In genomic region chr5:79560774-79561524, GRCh38 we compare ENCODE assay signal across 8 cellular contexts. TPM values are rescaled to one million over a fixed set of nuclear protein-coding genes. Genes with fewer than 3 reads are reported as not detected.
A peak's percentile ranks its signal among the peaks of the same experiment; 100 is the strongest.
DNase-seq lines count a peak whose midpoint lies in the region; ATAC-seq lines count a peak whose summit lies in the region.

No MANE protein-coding gene starts in this region.

- H3K9me3 ChIP-seq in mesodermal cell (ENCODE audit: control insufficient read depth, low read length), result no peaks in the 10 kb centered on the region

- peak overlapping the region; percentile 69 for H3K27ac ChIP-seq in mesodermal cell (ENCODE audit: low read depth, low read length, severe bottlenecking)

- DNase-seq in SIG-M5 treated with dmso at 0.1 percent for 504 hours (lab: John Stamatoyannopoulos, UW; ENCODE audit: unreplicated experiment), result peak; percentile 81
- no peak for DNase-seq in GDM1 (lab: John Stamatoyannopoulos, UW)
- DNase-seq in activated gamma-delta T cell treated with Interleukin-2 at 50 U/mL for 16 hours, result no peak
- DNase-seq in stimulated activated naive CD4-positive, alpha-beta T cell treated with Interleukin-2 at 50 U/mL for 16 hours (lab: John Stamatoyannopoulos, UW), result no peak
- DNase-seq in germinal center (ENCODE audit: low spot score), result no peak

- no peaks in the 10 kb centered on the region for H3K36me3 ChIP-seq in mesodermal cell (ENCODE audit: control insufficient read depth, insufficient read depth, low read length)

- no peak overlapping the region for H3K4me3 ChIP-seq in mesodermal cell (ENCODE audit: extremely low read depth, insufficient read depth, low read length, poor library complexity, severe bottlenecking)

- H3K4me1 ChIP-seq in mesodermal cell (ENCODE audit: control insufficient read depth, insufficient read depth, low read length, poor library complexity, severe bottlenecking), result peaks cover 10% of the 10 kb centered on the region

- WGBS in mesodermal cell (ENCODE audit: insufficient coverage in 2 of 2), 2 experiments, result 73 to 93% methylated on average over 2 of the region's 4 CpGs

- ATAC-seq in GM18517 (IDR thresholded peaks at IDR 0.05; ENCODE audit: unreplicated experiment) (peak; percentile 91), HG02759 (IDR thresholded peaks at IDR 0.05; ENCODE audit: unreplicated experiment) (peak; percentile 66)

RNA-seq across cellular contexts. Expression of gene HOMER1, which starts 47.0 kb away (rescaled TPM):
- 15.8 TPM for polyA plus RNA-seq in mesodermal cell (2013, experiment 1 of 2)
- polyA plus RNA-seq in mesodermal cell (2013, experiment 2 of 2), result 15.3 TPM

RNA-seq across cellular contexts. Expression of gene TENT2, which starts 51.3 kb away (rescaled TPM):
- polyA plus RNA-seq in mesodermal cell (2013, experiment 1 of 2), result 33.4 TPM
- polyA plus RNA-seq in mesodermal cell (2013, experiment 2 of 2), result 33.0 TPM
